ENCODE assay signal across 8 cellular contexts in genomic region chr2:33134086-33134763, GRCh38.
DNase-seq lines count a peak whose midpoint lies in the region; ATAC-seq and TF ChIP-seq lines count a peak whose summit lies in the region.

No MANE protein-coding gene starts in this region.

- no peaks in the 10 kb centered on the region for H4K20me1 ChIP-seq in fibroblast of lung (ENCODE audit: control insufficient read depth, extremely low read depth, insufficient read depth, low read length)

- no peaks in the 10 kb centered on the region for H3K36me3 Mint-ChIP-seq in activated T-helper 2 cell treated with anti-CD3 and anti-CD28 coated beads, Interferon-gamma antibody, Interleukin-2, Interleukin-4, amounts not matched to agents 10 μg/mL and 5 μg/mL and 100 μg/mL, durations not matched to agents 14 hours and 24 hours and 36 hours (ENCODE audit: low read depth)
- no peaks in the 10 kb centered on the region for H3K36me3 Mint-ChIP-seq in activated CD4-positive, alpha-beta T cell treated with anti-CD3 and anti-CD28 coated beads for 36 hours (ENCODE audit: low read depth)

- H3K27me3 ChIP-seq in Peyer's patch: no peaks in the 10 kb centered on the region
- H3K27me3 ChIP-seq in fibroblast of lung (ENCODE audit: control insufficient read depth, insufficient read depth, low read length): no peaks in the 10 kb centered on the region

- H3K27ac ChIP-seq in Peyer's patch: peak overlapping the region; percentile 46 to 78 (median 53)
- H3K27ac ChIP-seq in fibroblast of lung (ENCODE audit: insufficient read depth, low read length): peak overlapping the region; percentile 98

- peak overlapping the region; percentile 96 for H3K4me2 ChIP-seq in fibroblast of lung (ENCODE audit: extremely low read depth, insufficient read depth, low read length)

- H3K79me2 ChIP-seq in fibroblast of lung (ENCODE audit: control insufficient read depth, insufficient read depth, low read length): peaks cover 39% of the 10 kb centered on the region

- no peaks in the 10 kb centered on the region for H3K9me3 Mint-ChIP-seq in activated T-helper 2 cell treated with anti-CD3 and anti-CD28 coated beads, Interferon-gamma antibody, Interleukin-2, Interleukin-4, amounts not matched to agents 10 μg/mL and 5 μg/mL and 100 μg/mL, durations not matched to agents 14 hours and 24 hours and 36 hours
- H3K9me3 Mint-ChIP-seq in activated CD4-positive, alpha-beta T cell treated with anti-CD3 and anti-CD28 coated beads for 36 hours (ENCODE audit: low read depth): no peaks in the 10 kb centered on the region

- no peak for ATAC-seq in GM21717 (IDR thresholded peaks at IDR 0.05; ENCODE audit: unreplicated experiment)
- no peak for ATAC-seq in activated CD4-positive, alpha-beta T cell treated with anti-CD3 and anti-CD28 coated beads for 36 hours

- no peak overlapping the region for H2AFZ ChIP-seq in fibroblast of lung (ENCODE audit: low read length)

- peaks cover 19% of the 10 kb centered on the region for H3K27me3 Mint-ChIP-seq in activated T-helper 2 cell treated with anti-CD3 and anti-CD28 coated beads, Interferon-gamma antibody, Interleukin-2, Interleukin-4, amounts not matched to agents 10 μg/mL and 5 μg/mL and 100 μg/mL, durations not matched to agents 14 hours and 24 hours and 36 hours (ENCODE audit: low read depth)
- peaks cover 7% of the 10 kb centered on the region for H3K27me3 Mint-ChIP-seq in activated CD4-positive, alpha-beta T cell treated with anti-CD3 and anti-CD28 coated beads for 36 hours

- peak; percentile 10 for DNase-seq in G401 (ENCODE audit: low spot score)
- peak in 2 of 3 donors; percentile 17 to 58 for DNase-seq in Peyer's patch
- peak; percentile 100 for DNase-seq in fibroblast of lung (ENCODE audit: low read depth in 2 of 2)
- peak; percentile 27 for DNase-seq in occipital lobe (lab: John Stamatoyannopoulos, UW)
- no peak for DNase-seq in activated T-helper 2 cell treated with anti-CD3 and anti-CD28 coated beads, Interferon-gamma antibody, Interleukin-2, Interleukin-4, amounts not matched to agents 10 μg/mL and 5 μg/mL and 100 μg/mL, durations not matched to agents 14 hours and 24 hours and 36 hours (ENCODE audit: low spot score)
- DNase-seq in activated CD8-positive, alpha-beta memory T cell treated with anti-CD3 and anti-CD28 coated beads, Interleukin-2, amount 50 U/mL, for 48 hours: no peak
- no peak for DNase-seq in activated CD4-positive, alpha-beta T cell treated with anti-CD3 and anti-CD28 coated beads for 36 hours

- H3K4me1 ChIP-seq in Peyer's patch: peaks cover 0 to 6% (median 0%) of the 10 kb centered on the region in 4 donors
- peaks cover 17% of the 10 kb centered on the region for H3K4me1 ChIP-seq in fibroblast of lung (ENCODE audit: control insufficient read depth, extremely low read depth, insufficient read depth, low read length)

- H3K9ac ChIP-seq in fibroblast of lung (ENCODE audit: insufficient read depth, low read length): peak overlapping the region; percentile 86

- no peaks in the 10 kb centered on the region for H3K9me3 ChIP-seq in Peyer's patch
- no peaks in the 10 kb centered on the region for H3K9me3 ChIP-seq in fibroblast of lung (ENCODE audit: control insufficient read depth, insufficient read depth, low read depth, low read length)

- CTCF ChIA-PET in activated CD4-positive, alpha-beta T cell treated with anti-CD3 and anti-CD28 coated beads for 36 hours (lab: Charles Lee): interaction anchor here (0.6 kb wide), 1 partner anchor 1465 kb away, joined by 3 read pairs; no protein-coding TSS in a partner anchor

- TF ChIP-seq CTCF in Peyer's patch (IDR thresholded peaks at IDR 0.05) (no peak), fibroblast of lung (conservative IDR thresholded peaks at IDR 0.05 in 1 of 2, IDR thresholded peaks at IDR 0.05 in 1 of 2; ENCODE audit: low read depth in 1 of 2, low read length in 2 of 2) (peak in 1 of 2 donors; percentile 21)

- in situ Hi-C loops in G401 (cut with HindIII; ENCODE audit: low sequenced_read_pairs): no loop called here

- no peak for TF ChIP-seq POLR2A in Peyer's patch (IDR thresholded peaks at IDR 0.05)

- POLR2A ChIA-PET in activated CD4-positive, alpha-beta T cell treated with anti-CD3 and anti-CD28 coated beads for 36 hours (lab: Charles Lee): no interaction called here

- H3K4me3 ChIP-seq in Peyer's patch (peak overlapping the region in 3 of 4 donors; percentile 9 to 41 (median 23)), fibroblast of lung (replicated peaks in 1 of 4; ENCODE audit: control extremely low read depth in 1 of 4, insufficient read depth in 1 of 4, low read depth in 3 of 4, low read length in 4 of 4) (peak overlapping the region; percentile 91 to 96 (median 94))

- no peaks in the 10 kb centered on the region for H3K36me3 ChIP-seq in Peyer's patch
- no peaks in the 10 kb centered on the region for H3K36me3 ChIP-seq in fibroblast of lung (ENCODE audit: control insufficient read depth, insufficient read depth, low read length)

- intact Hi-C loops in activated T-helper 2 cell treated with anti-CD3 and anti-CD28 coated beads, Interferon-gamma antibody, Interleukin-2, Interleukin-4, amounts not matched to agents 10 μg/mL and 5 μg/mL and 100 μg/mL, durations not matched to agents 14 hours and 24 hours and 36 hours (cut with micrococcal nuclease): no loop called here
- intact Hi-C loops in activated CD4-positive, alpha-beta T cell treated with anti-CD3 and anti-CD28 coated beads for 36 hours (cut with DNase I, micrococcal nuclease): no loop called here

- H3K4me1 Mint-ChIP-seq in activated T-helper 2 cell treated with anti-CD3 and anti-CD28 coated beads, Interferon-gamma antibody, Interleukin-2, Interleukin-4, amounts not matched to agents 10 μg/mL and 5 μg/mL and 100 μg/mL, durations not matched to agents 14 hours and 24 hours and 36 hours (ENCODE audit: low read depth): peaks cover 3% of the 10 kb centered on the region
- no peaks in the 10 kb centered on the region for H3K4me1 Mint-ChIP-seq in activated CD4-positive, alpha-beta T cell treated with anti-CD3 and anti-CD28 coated beads for 36 hours

- H3K4me3 Mint-ChIP-seq in activated T-helper 2 cell treated with anti-CD3 and anti-CD28 coated beads, Interferon-gamma antibody, Interleukin-2, Interleukin-4, amounts not matched to agents 10 μg/mL and 5 μg/mL and 100 μg/mL, durations not matched to agents 14 hours and 24 hours and 36 hours (ENCODE audit: low read depth): no peak overlapping the region
- H3K4me3 Mint-ChIP-seq in activated CD4-positive, alpha-beta T cell treated with anti-CD3 and anti-CD28 coated beads for 36 hours: no peak overlapping the region

- no peak overlapping the region for H3K27ac Mint-ChIP-seq in activated T-helper 2 cell treated with anti-CD3 and anti-CD28 coated beads, Interferon-gamma antibody, Interleukin-2, Interleukin-4, amounts not matched to agents 10 μg/mL and 5 μg/mL and 100 μg/mL, durations not matched to agents 14 hours and 24 hours and 36 hours
- H3K27ac Mint-ChIP-seq in activated CD4-positive, alpha-beta T cell treated with anti-CD3 and anti-CD28 coated beads for 36 hours: no peak overlapping the region

Comparison
In these comparisons a context has a peak if more than half of its experiments do, and no peak if none do; other contexts are left out.
1. DNase-seq: peak in G401 (single experiment), Peyer's patch (2 of 3), fibroblast of lung (2 of 2) and occipital lobe (single experiment); none in activated T-helper 2 cell treated with anti-CD3 and anti-CD28 coated beads, Interferon-gamma antibody, Interleukin-2, Interleukin-4, amounts not matched to agents 10 μg/mL and 5 μg/mL and 100 μg/mL, durations not matched to agents 14 hours and 24 hours and 36 hours (single experiment), activated CD8-positive, alpha-beta memory T cell treated with anti-CD3 and anti-CD28 coated beads, Interleukin-2, amount 50 U/mL, for 48 hours (single experiment) and activated CD4-positive, alpha-beta T cell treated with anti-CD3 and anti-CD28 coated beads for 36 hours (single experiment).